ENCODE assay signal across 1 cellular context in genomic region chr22:30159082-30159481, GRCh38.
TF ChIP-seq lines count a peak whose summit lies in the region.

No MANE protein-coding gene starts in this region.

TF ChIP-seq in IMR-90, 13 proteins besides CTCF, POLR2A, EP300 and RAD21:
- TF ChIP-seq RFX5 (IDR thresholded peaks at IDR 0.05; ENCODE audit: low read depth, low read length) = no peak
- TF ChIP-seq BHLHE40 (IDR thresholded peaks at IDR 0.05; ENCODE audit: low read depth, low read length) = no peak
- no peak for TF ChIP-seq SMC3 (IDR thresholded peaks at IDR 0.05; ENCODE audit: low read depth, low read length)
- TF ChIP-seq RCOR1 (IDR thresholded peaks at IDR 0.05; ENCODE audit: insufficient replicate concordance, low read length) = no peak
- no peak for TF ChIP-seq NFE2L2 (IDR thresholded peaks at IDR 0.05; ENCODE audit: low read depth, low read length)
- TF ChIP-seq CEBPB (IDR thresholded peaks at IDR 0.05; ENCODE audit: low read depth, low read length) = no peak
- TF ChIP-seq, protein P1, sequence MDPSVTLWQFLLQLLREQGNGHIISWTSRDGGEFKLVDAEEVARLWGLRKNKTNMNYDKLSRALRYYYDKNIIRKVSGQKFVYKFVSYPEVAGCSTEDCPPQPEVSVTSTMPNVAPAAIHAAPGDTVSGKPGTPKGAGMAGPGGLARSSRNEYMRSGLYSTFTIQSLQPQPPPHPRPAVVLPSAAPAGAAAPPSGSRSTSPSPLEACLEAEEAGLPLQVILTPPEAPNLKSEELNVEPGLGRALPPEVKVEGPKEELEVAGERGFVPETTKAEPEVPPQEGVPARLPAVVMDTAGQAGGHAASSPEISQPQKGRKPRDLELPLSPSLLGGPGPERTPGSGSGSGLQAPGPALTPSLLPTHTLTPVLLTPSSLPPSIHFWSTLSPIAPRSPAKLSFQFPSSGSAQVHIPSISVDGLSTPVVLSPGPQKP (IDR thresholded peaks at IDR 0.05; ENCODE audit: borderline replicate concordance, low read depth, low read length) = no peak
- TF ChIP-seq, protein P2, sequence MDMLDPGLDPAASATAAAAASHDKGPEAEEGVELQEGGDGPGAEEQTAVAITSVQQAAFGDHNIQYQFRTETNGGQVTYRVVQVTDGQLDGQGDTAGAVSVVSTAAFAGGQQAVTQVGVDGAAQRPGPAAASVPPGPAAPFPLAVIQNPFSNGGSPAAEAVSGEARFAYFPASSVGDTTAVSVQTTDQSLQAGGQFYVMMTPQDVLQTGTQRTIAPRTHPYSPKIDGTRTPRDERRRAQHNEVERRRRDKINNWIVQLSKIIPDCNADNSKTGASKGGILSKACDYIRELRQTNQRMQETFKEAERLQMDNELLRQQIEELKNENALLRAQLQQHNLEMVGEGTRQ (IDR thresholded peaks at IDR 0.05; ENCODE audit: low read depth, low read length) = no peak
- TF ChIP-seq MAFK (IDR thresholded peaks at IDR 0.05; ENCODE audit: low read depth, low read length) = no peak
- TF ChIP-seq CHD1 (IDR thresholded peaks at IDR 0.05; ENCODE audit: low read depth, low read length) = no peak
- no peak for TF ChIP-seq FOS (IDR thresholded peaks at IDR 0.05; ENCODE audit: low read depth, low read length)
